ENCODE assay signal across 8 cellular contexts in genomic region chr19:15300533-15301194, GRCh38. TPM values are rescaled to one million over a fixed set of nuclear protein-coding genes. Genes with fewer than 3 reads are reported as not detected.
A peak's percentile ranks its signal among the peaks of the same experiment; 100 is the strongest.
DNase-seq lines count a peak whose midpoint lies in the region; ATAC-seq and TF ChIP-seq lines count a peak whose summit lies in the region.

No MANE protein-coding gene starts in this region.

- H3K27ac ChIP-seq in SJSA1 (peak overlapping the region; percentile 50), endodermal cell (ENCODE audit: low read depth, low read length) (no peak overlapping the region)

- H3K9me3 ChIP-seq in SJSA1 (replicated peaks) (peaks cover 1% of the 10 kb centered on the region; the same call in 1 of the 2 replicates), endodermal cell (ENCODE audit: control insufficient read depth, low read length) (peaks cover 9% of the 10 kb centered on the region)

- WGBS in endodermal cell (ENCODE audit: insufficient coverage in 1 of 2, insufficient read length in 1 of 2), 2 experiments = 88% methylated on average over 4 to 5 of the region's 6 CpGs

- peaks cover 23% of the 10 kb centered on the region for H3K36me3 ChIP-seq in SJSA1
- peaks cover 11% of the 10 kb centered on the region for H3K36me3 ChIP-seq in endodermal cell (ENCODE audit: control insufficient read depth, insufficient read depth, low read length)

- H3K4me3 ChIP-seq in SJSA1 (no peak overlapping the region), endodermal cell (ENCODE audit: low read length) (no peak overlapping the region)

- H3K4me1 Mint-ChIP-seq in activated T-cell treated with anti-CD3 and anti-CD28 coated beads, Interleukin-2, amount 50 U/mL, for 4 hours (ENCODE audit: low read depth) = peaks cover 88% of the 10 kb centered on the region
- H3K4me1 Mint-ChIP-seq in endodermal cell = peaks cover 44% of the 10 kb centered on the region
- peaks cover 99% of the 10 kb centered on the region for H3K4me1 Mint-ChIP-seq in stimulated activated naive CD8-positive, alpha-beta T cell treated with anti-CD3 and anti-CD28 coated beads, Interleukin-15, Interleukin-2, amounts not matched to agents 100 ng/mL and 50 ng/mL, for 24 hours (ENCODE audit: low read depth)

- peaks cover 8% of the 10 kb centered on the region for H3K36me3 Mint-ChIP-seq in activated T-cell treated with anti-CD3 and anti-CD28 coated beads, Interleukin-2, amount 50 U/mL, for 4 hours (ENCODE audit: insufficient read depth)
- peaks cover 9% of the 10 kb centered on the region for H3K36me3 Mint-ChIP-seq in endodermal cell (ENCODE audit: low read depth)
- peaks cover 16% of the 10 kb centered on the region for H3K36me3 Mint-ChIP-seq in stimulated activated naive CD8-positive, alpha-beta T cell treated with anti-CD3 and anti-CD28 coated beads, Interleukin-15, Interleukin-2, amounts not matched to agents 100 ng/mL and 50 ng/mL, for 24 hours (ENCODE audit: low read depth)

- no peak overlapping the region for H3K9ac ChIP-seq in endodermal cell (ENCODE audit: extremely low read depth, low read length, poor library complexity, severe bottlenecking)

- no peaks in the 10 kb centered on the region for H3K27me3 Mint-ChIP-seq in activated T-cell treated with anti-CD3 and anti-CD28 coated beads, Interleukin-2, amount 50 U/mL, for 4 hours (ENCODE audit: low read depth)
- H3K27me3 Mint-ChIP-seq in endodermal cell (ENCODE audit: insufficient read depth) = no peaks in the 10 kb centered on the region
- no peaks in the 10 kb centered on the region for H3K27me3 Mint-ChIP-seq in stimulated activated naive CD8-positive, alpha-beta T cell treated with anti-CD3 and anti-CD28 coated beads, Interleukin-15, Interleukin-2, amounts not matched to agents 100 ng/mL and 50 ng/mL, for 24 hours

- no peaks in the 10 kb centered on the region for H3K27me3 ChIP-seq in SJSA1 (replicated peaks)
- H3K27me3 ChIP-seq in endodermal cell (ENCODE audit: control insufficient read depth, insufficient read depth, low read length, poor library complexity, severe bottlenecking) = no peaks in the 10 kb centered on the region

- no peaks in the 10 kb centered on the region for H3K9me3 Mint-ChIP-seq in activated T-cell treated with anti-CD3 and anti-CD28 coated beads, Interleukin-2, amount 50 U/mL, for 4 hours
- H3K9me3 Mint-ChIP-seq in endodermal cell = no peaks in the 10 kb centered on the region
- no peaks in the 10 kb centered on the region for H3K9me3 Mint-ChIP-seq in stimulated activated naive CD8-positive, alpha-beta T cell treated with anti-CD3 and anti-CD28 coated beads, Interleukin-15, Interleukin-2, amounts not matched to agents 100 ng/mL and 50 ng/mL, for 24 hours

- H3K4me3 Mint-ChIP-seq in activated T-cell treated with anti-CD3 and anti-CD28 coated beads, Interleukin-2, amount 50 U/mL, for 4 hours = peak overlapping the region; percentile 75
- H3K4me3 Mint-ChIP-seq in endodermal cell = no peak overlapping the region
- H3K4me3 Mint-ChIP-seq in stimulated activated naive CD8-positive, alpha-beta T cell treated with anti-CD3 and anti-CD28 coated beads, Interleukin-15, Interleukin-2, amounts not matched to agents 100 ng/mL and 50 ng/mL, for 24 hours = peak overlapping the region; percentile 57

- TF ChIP-seq CTCF in endodermal cell (conservative IDR thresholded peaks at IDR 0.05) = no peak

- peak overlapping the region; percentile 12 for H3K27ac Mint-ChIP-seq in endodermal cell
- peak overlapping the region; percentile 97 for H3K27ac Mint-ChIP-seq in stimulated activated naive CD8-positive, alpha-beta T cell treated with anti-CD3 and anti-CD28 coated beads, Interleukin-15, Interleukin-2, amounts not matched to agents 100 ng/mL and 50 ng/mL, for 24 hours

- peak; percentile 88 to 90 for ATAC-seq in activated T-cell treated with anti-CD3 and anti-CD28 coated beads, Interleukin-2, amount 50 U/mL, for 4 hours
- no peak for ATAC-seq in HG03280 (IDR thresholded peaks at IDR 0.05; ENCODE audit: unreplicated experiment)

- DNase-seq in activated T-cell treated with anti-CD3 and anti-CD28 coated beads, Interleukin-2, amount 50 U/mL, for 4 hours = no peak
- no peak for DNase-seq in activated T-cell treated with anti-CD3 and anti-CD28 coated beads for 4 hours
- peak in 1 of 2 experiments; percentile 52 for DNase-seq in SJSA1 (ENCODE audit: low read depth in 1 of 2, low spot score in 2 of 2)
- no peak for DNase-seq in endodermal cell
- no peak for DNase-seq in NCI-H1105 (lab: John Stamatoyannopoulos, UW)
- no peak for DNase-seq in NCI-H128 (lab: John Stamatoyannopoulos, UW; ENCODE audit: unreplicated experiment)

- peaks cover 83% of the 10 kb centered on the region for H3K4me1 ChIP-seq in SJSA1 (replicated peaks)
- H3K4me1 ChIP-seq in endodermal cell (ENCODE audit: control insufficient read depth, insufficient read depth, low read length) = peaks cover 12% of the 10 kb centered on the region

RNA-seq across cellular contexts. Expression of gene BRD4, which starts 31.7 kb away (rescaled TPM):
- total RNA-seq in activated T-cell treated with anti-CD3 and anti-CD28 coated beads, Interleukin-2, amount 50 U/mL, for 4 hours = 100 to 1,000 TPM; 102 to 113 (median 112) TPM
- total RNA-seq in SJSA1 (2014; rRNA removed; shearing (Covaris generic)) = 14.5 and 15.8 TPM in 2 replicates
- total RNA-seq in endodermal cell = 100 to 1,000 TPM; 149 to 156 TPM
- 79.3 TPM for polyA plus RNA-seq in endodermal cell (2013, experiment 1 of 2)
- 80.9 TPM for polyA plus RNA-seq in endodermal cell (2013, experiment 2 of 2)
